In genomic region chr10:46028584-46029570, GRCh38 we compare ENCODE assay signal across 8 cellular contexts.
DNase-seq lines count a peak whose midpoint lies in the region; ATAC-seq and TF ChIP-seq lines count a peak whose summit lies in the region.

No MANE protein-coding gene starts in this region.

- H3K4me1 ChIP-seq in mucosa of rectum (ENCODE audit: control insufficient read depth in 2 of 2, insufficient read depth in 2 of 2, low read length in 2 of 2): peaks cover 28 to 31% of the 10 kb centered on the region in 2 donors

- H3K9ac ChIP-seq in SU-DHL-6 (ENCODE audit: low read length) (peak overlapping the region; percentile 82), mucosa of rectum (ENCODE audit: low read depth in 1 of 2, low read length in 2 of 2) (peak overlapping the region; percentile 91 to 99)

- H4K20me1 ChIP-seq in SU-DHL-6 (ENCODE audit: low read depth, low read length): peaks cover 43% of the 10 kb centered on the region

- H3K79me2 ChIP-seq in SU-DHL-6 (ENCODE audit: insufficient read depth, low read length): peaks cover 64% of the 10 kb centered on the region

- H3K4me3 ChIP-seq in LNCaP clone FGC (ENCODE audit: low read depth, low read length) (peak overlapping the region; percentile 82), SU-DHL-6 (ENCODE audit: insufficient read depth, low read length, poor library complexity, severe bottlenecking) (peak overlapping the region; percentile 80), mucosa of rectum (ENCODE audit: low read length in 2 of 2) (peak overlapping the region; percentile 88 to 95)

- peak; percentile 59 for DNase-seq in NCI-H82 (lab: John Stamatoyannopoulos, UW)
- no peak for DNase-seq in NCI-H82 treated with DMSO at 0.1 percent for 48 hours (lab: John Stamatoyannopoulos, UW; ENCODE audit: unreplicated experiment)
- no peak for DNase-seq in LNCaP clone FGC (ENCODE audit: low read depth)
- DNase-seq in effector CD4-positive, alpha-beta T cell: peak; percentile 23

- H3F3A ChIP-seq in SU-DHL-6 (ENCODE audit: insufficient read depth): peaks cover 10% of the 10 kb centered on the region; the same call in 1 of the 2 replicates

- H3K27ac ChIP-seq in SU-DHL-6 (ENCODE audit: low read depth, low read length) (peak overlapping the region; percentile 30; the same call in 1 of the 2 replicates), mucosa of rectum (ENCODE audit: low read depth in 2 of 2, low read length in 2 of 2) (peak overlapping the region; percentile 89 to 96)

- H3K27me3 ChIP-seq in SU-DHL-6 (ENCODE audit: low read length) (no peaks in the 10 kb centered on the region), mucosa of rectum (ENCODE audit: control insufficient read depth in 2 of 2, insufficient read depth in 2 of 2, low read length in 2 of 2) (no peaks in the 10 kb centered on the region)

- H2AFZ ChIP-seq in SU-DHL-6 (ENCODE audit: low read depth, low read length, severe bottlenecking): no peak overlapping the region

- H3K9me2 ChIP-seq in SU-DHL-6 (replicated peaks; ENCODE audit: insufficient read depth, low read length): no peaks in the 10 kb centered on the region

- peak overlapping the region; percentile 86 for H3K4me2 ChIP-seq in SU-DHL-6 (ENCODE audit: low read depth, low read length, poor library complexity, severe bottlenecking)

- TF ChIP-seq CTCF in LNCaP clone FGC (IDR thresholded peaks at IDR 0.05; ENCODE audit: control insufficient read depth, extremely low read depth, insufficient read depth): peak; percentile 72
- peak; percentile 68 for TF ChIP-seq CTCF in SU-DHL-6 (IDR thresholded peaks at IDR 0.05; ENCODE audit: insufficient read depth, low read length, poor library complexity, severe bottlenecking)

- no peaks in the 10 kb centered on the region for H3K36me3 ChIP-seq in SU-DHL-6 (ENCODE audit: low read length)
- H3K36me3 ChIP-seq in mucosa of rectum (ENCODE audit: control insufficient read depth in 2 of 2, insufficient read depth in 2 of 2, low read length in 2 of 2): no peaks in the 10 kb centered on the region

- H3K9me3 ChIP-seq in SU-DHL-6 (ENCODE audit: insufficient read depth, low read length): no peaks in the 10 kb centered on the region
- no peaks in the 10 kb centered on the region for H3K9me3 ChIP-seq in mucosa of rectum (ENCODE audit: control insufficient read depth in 2 of 2, low read length in 2 of 2)

- ATAC-seq in GM21515 (IDR thresholded peaks at IDR 0.05; ENCODE audit: unreplicated experiment) (peak; percentile 39), HG02870 (IDR thresholded peaks at IDR 0.05; ENCODE audit: unreplicated experiment) (no peak)

Comparison
In these comparisons a context has a peak if more than half of its experiments do, and no peak if none do; other contexts are left out.
1. DNase-seq: peak in NCI-H82 (single experiment) and effector CD4-positive, alpha-beta T cell (single experiment); none in NCI-H82 treated with DMSO at 0.1 percent for 48 hours (single experiment) and LNCaP clone FGC (single experiment).
2. Peak in every context shown above with its lines, with median percentiles within 50 percentile points of each other: H3K4me3 ChIP-seq.